In the genomic region with DNA sequence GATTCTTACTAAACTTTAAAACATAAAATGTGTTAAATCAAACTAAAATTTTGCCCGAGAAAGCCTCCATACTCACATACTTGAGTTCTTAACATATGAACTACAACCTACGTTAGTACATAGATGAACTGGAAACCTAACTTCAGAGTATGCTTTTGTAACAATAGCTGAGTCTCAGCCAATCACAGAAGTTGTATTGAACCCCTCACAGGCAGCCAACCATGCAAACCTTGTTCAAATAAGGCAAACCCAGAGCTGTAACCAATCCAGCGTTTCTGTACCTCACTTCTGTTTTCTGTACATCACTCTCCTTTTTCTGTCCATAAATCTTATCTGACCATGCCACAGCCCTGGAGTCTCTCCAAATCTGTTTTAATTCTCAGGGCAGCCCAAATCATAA, we compare ENCODE assay signal across 1 cellular context.
TF ChIP-seq lines count a peak whose summit lies in the region.

No MANE protein-coding gene starts in this region.

TF ChIP-seq in WTC11, 78 proteins besides CTCF, POLR2A, EP300 and RAD21 (continued from another document):
- TF ChIP-seq FOXK1 (CRISPR knock-in tag; IDR thresholded peaks at IDR 0.05), result no peak
- TF ChIP-seq ZNF671 (CRISPR knock-in tag; IDR thresholded peaks at IDR 0.05), result no peak
